Comparison of ENCODE assay signal across 21 cellular contexts in the genomic region with DNA sequence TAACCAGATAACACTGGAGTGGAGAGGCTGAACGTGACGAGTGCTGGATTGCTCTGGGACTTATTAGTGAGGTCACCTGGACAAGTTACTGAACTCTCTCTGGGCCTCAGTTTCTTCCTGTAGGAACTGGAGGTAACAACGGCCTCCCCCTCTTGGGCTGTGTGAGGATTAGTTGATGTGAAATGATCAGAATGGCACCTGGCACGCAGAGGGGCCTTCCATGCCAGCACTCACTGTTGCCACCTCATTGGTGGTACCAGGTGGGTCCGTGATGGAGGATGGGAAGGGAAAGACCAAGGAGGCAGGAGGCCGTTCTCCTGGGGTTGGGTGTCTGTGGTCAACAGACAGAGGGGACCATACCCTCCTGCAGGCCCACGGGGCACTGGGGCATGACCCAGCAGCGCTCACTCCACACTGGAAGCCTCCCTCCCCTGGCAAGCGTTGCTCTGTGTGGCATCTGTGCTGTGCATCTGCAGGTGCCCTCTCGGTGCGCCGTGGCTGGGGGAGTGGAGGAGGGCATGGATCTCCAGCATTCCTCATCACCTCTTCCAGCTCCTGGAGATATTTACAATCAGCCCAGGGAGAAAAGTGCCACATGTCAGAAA.
DNase-seq lines count a peak whose midpoint lies in the region; ATAC-seq and TF ChIP-seq lines count a peak whose summit lies in the region.
"Had no signal": no experiment of that assay in that cellular context is flagged by ENCODE, and none has a peak within 500 bp of the region (broad histone marks: within the 10 kb centered on the region; RNA-seq: fewer than 3 reads in every experiment).

No MANE protein-coding gene starts in this region.

- in situ Hi-C loops in GM13977 (cut with MboI; ENCODE audit: low pct_unique_long_range_greater_than_20kb, low sequenced_read_pairs, unreplicated experiment): no loop called here
- in situ Hi-C loops in KBM-7 (cut with MboI; ENCODE audit: low pct_unique_long_range_greater_than_20kb, low sequenced_read_pairs): no loop called here

- peaks cover 2% of the 10 kb centered on the region for H3K27me3 Mint-ChIP-seq in activated naive CD8-positive, alpha-beta T cell treated with anti-CD3 and anti-CD28 coated beads, Interleukin-2, amount 10 ng/mL, durations not matched to agents 7 days and 5 days
- peaks cover 18% of the 10 kb centered on the region for H3K27me3 Mint-ChIP-seq in activated naive CD8-positive, alpha-beta T cell treated with anti-CD3 and anti-CD28 coated beads for 36 hours
- peaks cover 6% of the 10 kb centered on the region for H3K27me3 Mint-ChIP-seq in neural progenitor cell (ENCODE audit: insufficient read depth, low read depth)
- H3K27me3 Mint-ChIP-seq in type B pancreatic cell: no peaks in the 10 kb centered on the region
- H3K27me3 Mint-ChIP-seq: progenitor cell of endocrine pancreas had no signal

- no peaks in the 10 kb centered on the region for H3K9me3 ChIP-seq in neural progenitor cell (ENCODE audit: low read depth)
- H3K9me3 ChIP-seq: BE2C had no signal

- H2AFZ ChIP-seq in neural progenitor cell (replicated peaks): no peak overlapping the region
- H2AFZ ChIP-seq: PC-9 had no signal

- no peaks in the 10 kb centered on the region for H3K4me1 ChIP-seq in neural progenitor cell
- H3K4me1 ChIP-seq: BE2C had no signal

- DNase-seq in activated naive CD8-positive, alpha-beta T cell treated with anti-CD3 and anti-CD28 coated beads, Interleukin-2, amount 10 ng/mL, durations not matched to agents 7 days and 5 days: peak; percentile 4
- no peak for DNase-seq in activated naive CD8-positive, alpha-beta T cell treated with anti-CD3 and anti-CD28 coated beads for 36 hours
- peak; percentile 13 for DNase-seq in activated CD8-positive, alpha-beta memory T cell treated with anti-CD3 and anti-CD28 coated beads, Interleukin-2, amount 50 U/mL, for 48 hours
- DNase-seq in neural progenitor cell (ENCODE audit: low spot score) (no peak), type B pancreatic cell (ENCODE audit: extremely low spot score, unreplicated experiment) (peak; percentile 24), HPDE6-E6E7 (ENCODE audit: extremely low spot score) (no peak), GM13977 (ENCODE audit: low spot score) (no peak), KBM-7 (no peak)
- DNase-seq: activated CD4-positive, alpha-beta T cell treated with anti-CD3 and anti-CD28 coated beads for 4 hours; BE2C; DMS53; GOT3; NCI-H2171; NCI-H510A treated with DMSO at 0.1 percent for 48 hours; PC-9 had no signal

- H3K4me3 Mint-ChIP-seq in activated naive CD8-positive, alpha-beta T cell treated with anti-CD3 and anti-CD28 coated beads, Interleukin-2, amount 10 ng/mL, durations not matched to agents 7 days and 5 days: no peak overlapping the region
- H3K4me3 Mint-ChIP-seq in activated naive CD8-positive, alpha-beta T cell treated with anti-CD3 and anti-CD28 coated beads for 36 hours: no peak overlapping the region
- H3K4me3 Mint-ChIP-seq in neural progenitor cell (no peak overlapping the region), type B pancreatic cell (peak overlapping the region; percentile 39)
- H3K4me3 Mint-ChIP-seq: activated naive CD8-positive, alpha-beta T cell; activated T-helper 17 cell treated with anti-CD3 and anti-CD28 coated beads, Interleukin-2, amount 50 U/mL, for 72 hours; mesothelial cell of epicardium; naive thymus-derived CD8-positive, alpha-beta T cell had no signal

- peaks cover 5% of the 10 kb centered on the region for H3K9me3 Mint-ChIP-seq in activated naive CD8-positive, alpha-beta T cell treated with anti-CD3 and anti-CD28 coated beads, Interleukin-2, amount 10 ng/mL, durations not matched to agents 7 days and 5 days
- peaks cover 7% of the 10 kb centered on the region for H3K9me3 Mint-ChIP-seq in activated naive CD8-positive, alpha-beta T cell treated with anti-CD3 and anti-CD28 coated beads for 36 hours
- H3K9me3 Mint-ChIP-seq in neural progenitor cell (peaks cover 17% of the 10 kb centered on the region), type B pancreatic cell (no peaks in the 10 kb centered on the region)
- H3K9me3 Mint-ChIP-seq: activated T-helper 17 cell treated with anti-CD3 and anti-CD28 coated beads, Interleukin-2, amount 50 U/mL, for 72 hours had no signal

- no peaks in the 10 kb centered on the region for H3K4me1 Mint-ChIP-seq in activated naive CD8-positive, alpha-beta T cell treated with anti-CD3 and anti-CD28 coated beads, Interleukin-2, amount 10 ng/mL, durations not matched to agents 7 days and 5 days
- peaks cover 2% of the 10 kb centered on the region for H3K4me1 Mint-ChIP-seq in activated naive CD8-positive, alpha-beta T cell treated with anti-CD3 and anti-CD28 coated beads for 36 hours
- peaks cover 4% of the 10 kb centered on the region for H3K4me1 Mint-ChIP-seq in neural progenitor cell
- peaks cover 4% of the 10 kb centered on the region for H3K4me1 Mint-ChIP-seq in type B pancreatic cell (ENCODE audit: unreplicated experiment)
- H3K4me1 Mint-ChIP-seq: activated T-helper 17 cell treated with anti-CD3 and anti-CD28 coated beads, Interleukin-2, amount 50 U/mL, for 72 hours had no signal

- H3F3A ChIP-seq in neural progenitor cell (ENCODE audit: low read depth): no peaks in the 10 kb centered on the region

- no peak overlapping the region for H3K27ac ChIP-seq in neural progenitor cell
- H3K27ac ChIP-seq: KMS-11, PC-9 had no signal

- no peaks in the 10 kb centered on the region for H3K36me3 Mint-ChIP-seq in activated naive CD8-positive, alpha-beta T cell treated with anti-CD3 and anti-CD28 coated beads, Interleukin-2, amount 10 ng/mL, durations not matched to agents 7 days and 5 days
- no peaks in the 10 kb centered on the region for H3K36me3 Mint-ChIP-seq in activated naive CD8-positive, alpha-beta T cell treated with anti-CD3 and anti-CD28 coated beads for 36 hours
- H3K36me3 Mint-ChIP-seq in neural progenitor cell (no peaks in the 10 kb centered on the region), type B pancreatic cell (no peaks in the 10 kb centered on the region)
- H3K36me3 Mint-ChIP-seq: activated naive CD8-positive, alpha-beta T cell; mesothelial cell of epicardium had no signal

- H3K27ac Mint-ChIP-seq in activated naive CD8-positive, alpha-beta T cell treated with anti-CD3 and anti-CD28 coated beads, Interleukin-2, amount 10 ng/mL, durations not matched to agents 7 days and 5 days: no peak overlapping the region
- H3K27ac Mint-ChIP-seq in activated naive CD8-positive, alpha-beta T cell treated with anti-CD3 and anti-CD28 coated beads for 36 hours: no peak overlapping the region
- H3K27ac Mint-ChIP-seq in neural progenitor cell (peak overlapping the region; percentile 68), type B pancreatic cell (no peak overlapping the region)
- H3K27ac Mint-ChIP-seq: activated naive CD8-positive, alpha-beta T cell; activated T-helper 17 cell treated with anti-CD3 and anti-CD28 coated beads, Interleukin-2, amount 50 U/mL, for 72 hours; mesothelial cell of epicardium; progenitor cell of endocrine pancreas had no signal

- H3K36me3 ChIP-seq in neural progenitor cell: no peaks in the 10 kb centered on the region
- H3K36me3 ChIP-seq: BE2C had no signal

- H3K4me2 ChIP-seq in neural progenitor cell: no peak overlapping the region
- H3K4me2 ChIP-seq: KMS-11, PC-9 had no signal

- no peaks in the 10 kb centered on the region for H3K79me2 ChIP-seq in neural progenitor cell (ENCODE audit: low read depth)

- H3K4me3 ChIP-seq in neural progenitor cell: no peak overlapping the region
- H3K4me3 ChIP-seq: PC-9 had no signal

- no peak for TF ChIP-seq CTCF in neural progenitor cell (IDR thresholded peaks at IDR 0.05)
- no peak for TF ChIP-seq CTCF in type B pancreatic cell (conservative IDR thresholded peaks at IDR 0.05)
- TF ChIP-seq CTCF in GM13977 (IDR thresholded peaks at IDR 0.05; ENCODE audit: extremely low read depth, insufficient read depth, missing control alignments): no peak

- no peak overlapping the region for H3K9ac ChIP-seq in neural progenitor cell
- H3K9ac ChIP-seq: KMS-11 had no signal

- POLR2A ChIA-PET in activated naive CD8-positive, alpha-beta T cell treated with anti-CD3 and anti-CD28 coated beads, Interleukin-2, amount 10 ng/mL, durations not matched to agents 7 days and 5 days (lab: Charles Lee): no interaction called here

- no peaks in the 10 kb centered on the region for H3K27me3 ChIP-seq in neural progenitor cell
- H3K27me3 ChIP-seq: BE2C had no signal

- ATAC-seq in activated naive CD8-positive, alpha-beta T cell treated with anti-CD3 and anti-CD28 coated beads, Interleukin-2, amount 10 ng/mL, durations not matched to agents 7 days and 5 days (ENCODE audit: low read depth): no peak
- ATAC-seq: activated T-helper 17 cell treated with anti-CD3 and anti-CD28 coated beads, Interleukin-2, amount 50 U/mL, for 72 hours; naive thymus-derived CD8-positive, alpha-beta T cell had no signal

- H4K20me1 ChIP-seq in neural progenitor cell (ENCODE audit: low read depth): no peaks in the 10 kb centered on the region

Comparison
In these comparisons a context has a peak if more than half of its experiments do, and no peak if none do; other contexts are left out.
1. DNase-seq: peak in activated naive CD8-positive, alpha-beta T cell treated with anti-CD3 and anti-CD28 coated beads, Interleukin-2, amount 10 ng/mL, durations not matched to agents 7 days and 5 days (single experiment), activated CD8-positive, alpha-beta memory T cell treated with anti-CD3 and anti-CD28 coated beads, Interleukin-2, amount 50 U/mL, for 48 hours (single experiment) and type B pancreatic cell (single experiment); none in activated naive CD8-positive, alpha-beta T cell treated with anti-CD3 and anti-CD28 coated beads for 36 hours (single experiment), neural progenitor cell (single experiment), HPDE6-E6E7 (single experiment), GM13977 (single experiment) and KBM-7 (single experiment).